In genomic region chr10:19107406-19107805, GRCh38 we compare ENCODE assay signal across 9 cellular contexts. TPM values are rescaled to one million over a fixed set of nuclear protein-coding genes. Genes with fewer than 3 reads are reported as not detected.
"Had no signal": no experiment of that assay in that cellular context is flagged by ENCODE, and none has a peak within 500 bp of the region (broad histone marks: within the 10 kb centered on the region; RNA-seq: fewer than 3 reads in every experiment).

No MANE protein-coding gene starts in this region.

- DNase-seq: GDM1, GF-D8 had no signal

- ATAC-seq: GM12878 had no signal

- H3K4me3 ChIP-seq: GM12878 had no signal

- FAIRE-seq: G401.6, GM12878, GM12891, GM12892, GM18507, GM19239 had no signal

RNA-seq across cellular contexts. Expression of gene MALRD1, which starts 58.8 kb away (rescaled TPM):
- total RNA-seq: G401 had no signal
